In the genomic region with DNA sequence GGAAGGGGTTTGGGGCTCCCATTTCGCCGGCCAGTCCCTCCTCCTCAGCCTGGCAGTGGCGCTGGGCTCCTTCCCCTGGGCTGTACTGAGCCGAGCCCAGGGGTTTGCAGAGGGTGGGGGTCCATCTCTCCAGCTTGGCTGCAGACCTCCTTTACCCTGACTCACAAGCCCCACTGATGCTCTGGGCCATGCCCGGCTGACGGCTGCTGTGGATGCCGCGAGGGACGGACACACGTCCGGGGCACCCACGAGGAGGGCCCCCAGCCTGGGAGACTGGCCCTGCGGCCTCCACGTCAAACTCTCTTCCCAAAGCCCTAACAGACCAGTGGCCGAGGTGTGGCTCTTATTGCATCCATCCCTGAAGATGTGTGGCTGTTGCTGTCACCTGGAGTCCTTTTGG, we compare ENCODE assay signal across 18 cellular contexts. TPM values are rescaled to one million over a fixed set of nuclear protein-coding genes. Genes with fewer than 3 reads are reported as not detected.
DNase-seq lines count a peak whose midpoint lies in the region; TF ChIP-seq lines count a peak whose summit lies in the region.
"Had no signal": no experiment of that assay in that cellular context is flagged by ENCODE, and none has a peak within 500 bp of the region (broad histone marks: within the 10 kb centered on the region; RNA-seq: fewer than 3 reads in every experiment).

No MANE protein-coding gene starts in this region.

- no peak overlapping the region for H4K8ac ChIP-seq in mesenchymal stem cell (ENCODE audit: low read length)

- no peak overlapping the region for H2BK120ac ChIP-seq in mesenchymal stem cell (ENCODE audit: low read depth, low read length)

- intact Hi-C loops in adrenal gland (cut with DNase I) = no loop called here

- no peak overlapping the region for H3K18ac ChIP-seq in mesenchymal stem cell (ENCODE audit: low read depth in 1 of 2, low read length in 2 of 2)

- TF ChIP-seq CTCF in adrenal gland (IDR thresholded peaks at IDR 0.05) = no peak

- no peak overlapping the region for H2AK5ac ChIP-seq in mesenchymal stem cell (ENCODE audit: low read length, severe bottlenecking)

- H3K9ac ChIP-seq in mesenchymal stem cell (ENCODE audit: low read length) = peak overlapping the region; percentile 62
- no peak overlapping the region for H3K9ac ChIP-seq in subcutaneous abdominal adipose tissue (ENCODE audit: low read length in 5 of 5)

- H3K4me1 ChIP-seq in adrenal gland (replicated peaks in 1 of 2) (peaks cover 32 to 44% of the 10 kb centered on the region in 2 donors), mesenchymal stem cell (ENCODE audit: control insufficient read depth, insufficient read depth, low read depth, low read length) (peaks cover 17% of the 10 kb centered on the region), subcutaneous abdominal adipose tissue (ENCODE audit: control insufficient read depth in 5 of 5, insufficient read depth in 5 of 5, low read length in 5 of 5) (peaks cover 5 to 31% (median 22%) of the 10 kb centered on the region in 5 donors)

- WGBS in adrenal gland, 4 donors = 85 to 100% (median 89%) methylated on average over 1 to 15 of the region's 15 CpGs; no CpG with 5 or more reads in 1 of the 4 donors
- WGBS in mesenchymal stem cell = 94% methylated on average over 15 of the region's 15 CpGs

- no peaks in the 10 kb centered on the region for H3K9me3 ChIP-seq in adrenal gland (replicated peaks in 1 of 3)
- H3K9me3 ChIP-seq in mesenchymal stem cell (ENCODE audit: control insufficient read depth, low read length) = no peaks in the 10 kb centered on the region
- no peaks in the 10 kb centered on the region for H3K9me3 ChIP-seq in subcutaneous abdominal adipose tissue (ENCODE audit: control insufficient read depth in 5 of 5, low read length in 5 of 5)

- no peaks in the 10 kb centered on the region for H3K79me1 ChIP-seq in mesenchymal stem cell (replicated peaks; ENCODE audit: low read length, poor library complexity, severe bottlenecking)

- no peak overlapping the region for H2BK5ac ChIP-seq in mesenchymal stem cell (ENCODE audit: low read depth, low read length, poor library complexity, severe bottlenecking)

- no peak for DNase-seq in adrenal gland
- DNase-seq in epidermal melanocyte (ENCODE audit: insufficient read length, low spot score) = peak; percentile 4
- DNase-seq in mesenchymal stem cell = no peak
- DNase-seq in HK-2 (ENCODE audit: unreplicated experiment) = no peak
- no peak for DNase-seq in UCSD-AML1 (lab: John Stamatoyannopoulos, UW; ENCODE audit: unreplicated experiment)
- no peak for DNase-seq in NCI-H2171 (lab: John Stamatoyannopoulos, UW)
- DNase-seq: ACHN, COR-L47, GF-D8, GOT3, KBM-7, NCI-H1048, NCI-H1436 treated with DMSO at 0.1 percent for 48 hours, NCI-H2081 treated with DMSO at 0.1 percent for 48 hours, NCI-H510A treated with DMSO at 0.1 percent for 48 hours, NCI-H82, SHP77 had no signal

- H3K4me3 ChIP-seq in adrenal gland (no peak overlapping the region), mesenchymal stem cell (ENCODE audit: insufficient read depth in 1 of 2, low read depth in 1 of 2, low read length in 2 of 2) (no peak overlapping the region), subcutaneous abdominal adipose tissue (ENCODE audit: low read depth in 1 of 5, low read length in 5 of 5) (no peak overlapping the region)

- H2BK15ac ChIP-seq in mesenchymal stem cell (ENCODE audit: low read depth, poor library complexity, severe bottlenecking) = no peak overlapping the region

- no peak overlapping the region for H3K14ac ChIP-seq in mesenchymal stem cell (ENCODE audit: low read length in 2 of 2)

- H3K27ac ChIP-seq in adrenal gland = peak overlapping the region in 4 of 5 donors; percentile 74 to 94 (median 84)
- H3K27ac ChIP-seq in mesenchymal stem cell (ENCODE audit: low read length, poor library complexity, severe bottlenecking) = no peak overlapping the region
- H3K27ac ChIP-seq in subcutaneous abdominal adipose tissue (ENCODE audit: low read depth, low read length) = peak overlapping the region; percentile 30

- H3K27me3 ChIP-seq in adrenal gland (no peaks in the 10 kb centered on the region), mesenchymal stem cell (ENCODE audit: control insufficient read depth in 1 of 2, insufficient read depth in 1 of 2, low read length in 2 of 2) (no peaks in the 10 kb centered on the region), subcutaneous abdominal adipose tissue (ENCODE audit: control insufficient read depth in 5 of 5, insufficient read depth in 4 of 5, low read length in 5 of 5) (no peaks in the 10 kb centered on the region)

- H2BK12ac ChIP-seq in mesenchymal stem cell (ENCODE audit: low read length in 2 of 2) = no peak overlapping the region

- H3K4me2 ChIP-seq in mesenchymal stem cell (ENCODE audit: low read length, poor library complexity, severe bottlenecking) = no peak overlapping the region

- peaks cover 0 to 15% of the 10 kb centered on the region in 2 donors for H3K36me3 ChIP-seq in adrenal gland (replicated peaks in 1 of 2)
- H3K36me3 ChIP-seq in mesenchymal stem cell (ENCODE audit: control insufficient read depth in 1 of 2, insufficient read depth in 2 of 2, low read depth in 1 of 2, low read length in 2 of 2) = peaks cover 45 to 73% of the 10 kb centered on the region in 2 experiments
- peaks cover 0 to 47% (median 41%) of the 10 kb centered on the region in 5 donors for H3K36me3 ChIP-seq in subcutaneous abdominal adipose tissue (ENCODE audit: control insufficient read depth in 5 of 5, insufficient read depth in 5 of 5, low read length in 5 of 5)

- TF ChIP-seq POLR2A in adrenal gland (IDR thresholded peaks at IDR 0.05) = no peak

- no peak overlapping the region for H3K23ac ChIP-seq in mesenchymal stem cell (ENCODE audit: low read length in 2 of 2)

- no peak overlapping the region for H4K91ac ChIP-seq in mesenchymal stem cell (ENCODE audit: low read length)

- H3K4ac ChIP-seq in mesenchymal stem cell (ENCODE audit: low read depth in 1 of 2, low read length in 2 of 2) = no peak overlapping the region

- H2AFZ ChIP-seq in mesenchymal stem cell (ENCODE audit: low read depth, low read length) = no peak overlapping the region

RNA-seq across cellular contexts. Expression of a gene that starts 14.1 kb away (rescaled TPM):
- 100 to 1,000 TPM in 1 of 8 donors, 10 to 100 TPM in 7; 49.5 to 105 (median 74.0) TPM for total RNA-seq in adrenal gland
- 10 to 100 TPM; 37.8 to 53.0 (median 43.0) TPM for polyA plus RNA-seq in adrenal gland
- polyA plus RNA-seq in mesenchymal stem cell (2013, experiment 1 of 2) = 40.9 TPM
- 41.2 TPM for polyA plus RNA-seq in mesenchymal stem cell (2013, experiment 2 of 2)

RNA-seq across cellular contexts. Expression of a gene that starts 14.7 kb away (rescaled TPM):
- 100 to 1,000 TPM in 7 of 8 donors, 10 to 100 TPM in 1; 81.5 to 281 (median 183) TPM for total RNA-seq in adrenal gland
- polyA plus RNA-seq in adrenal gland = 100 to 1,000 TPM in 2 of 3 donors, 1 to 10 TPM in 1; 7.5 to 368 (median 212) TPM
- polyA plus RNA-seq in mesenchymal stem cell (2013, experiment 1 of 2) = 2.4 TPM
- 2.5 TPM for polyA plus RNA-seq in mesenchymal stem cell (2013, experiment 2 of 2)

RNA-seq across cellular contexts. Expression of a gene that starts 31.3 kb away (rescaled TPM):
- 10 to 100 TPM; 18.7 to 92.6 (median 41.8) TPM for total RNA-seq in adrenal gland
- polyA plus RNA-seq in adrenal gland = 10 to 100 TPM; 45.1 to 61.5 (median 53.6) TPM
- 26.7 TPM for polyA plus RNA-seq in mesenchymal stem cell (2013, experiment 1 of 2)
- polyA plus RNA-seq in mesenchymal stem cell (2013, experiment 2 of 2) = 27.9 TPM

RNA-seq across cellular contexts. Expression of a gene that starts 45.3 kb away (rescaled TPM):
- 10 to 100 TPM; 11.4 to 64.7 (median 29.1) TPM for total RNA-seq in adrenal gland
- polyA plus RNA-seq in adrenal gland = 10 to 100 TPM; 47.5 to 82.8 (median 58.7) TPM
- polyA plus RNA-seq in mesenchymal stem cell (2013, experiment 1 of 2) = 26.3 TPM
- polyA plus RNA-seq in mesenchymal stem cell (2013, experiment 2 of 2) = 26.7 TPM

RNA-seq across cellular contexts. Expression of a gene that starts 45.6 kb away (rescaled TPM):
- total RNA-seq in adrenal gland = 100 to 1,000 TPM; 211 to 363 (median 240) TPM
- polyA plus RNA-seq in adrenal gland = 100 to 1,000 TPM; 122 to 475 (median 216) TPM
- 156 TPM for polyA plus RNA-seq in mesenchymal stem cell (2013, experiment 1 of 2)
- 159 TPM for polyA plus RNA-seq in mesenchymal stem cell (2013, experiment 2 of 2)
